Comparison of ENCODE assay signal across 15 cellular contexts in genomic region chr16:21097151-21097550, GRCh38. TPM values are rescaled to one million over a fixed set of nuclear protein-coding genes. Genes with fewer than 3 reads are reported as not detected.
A peak's percentile ranks its signal among the peaks of the same experiment; 100 is the strongest.
DNase-seq lines count a peak whose midpoint lies in the region; FAIRE-seq and TF ChIP-seq lines count a peak whose summit lies in the region.
"Had no signal": no experiment of that assay in that cellular context is flagged by ENCODE, and none has a peak within 500 bp of the region (broad histone marks: within the 10 kb centered on the region; RNA-seq: fewer than 3 reads in every experiment).

No MANE protein-coding gene starts in this region.

- H3K4me1 ChIP-seq in astrocyte (ENCODE audit: insufficient read depth, low read length): peaks cover 18% of the 10 kb centered on the region
- H3K4me1 ChIP-seq in endodermal cell (ENCODE audit: control insufficient read depth, insufficient read depth, low read length): no peaks in the 10 kb centered on the region
- H3K4me1 ChIP-seq: SJCRH30 had no signal

- TF ChIP-seq CTCF in astrocyte (IDR thresholded peaks at IDR 0.05; ENCODE audit: insufficient read depth, low read depth, low read length) (no peak), endodermal cell (conservative IDR thresholded peaks at IDR 0.05) (no peak), mesothelial cell of epicardium (IDR thresholded peaks at IDR 0.05; ENCODE audit: unreplicated experiment) (no peak)

- DNase-seq in A172 (ENCODE audit: low spot score) (peak; percentile 50), H54 (ENCODE audit: insufficient read length, low spot score) (peak; percentile 27), astrocyte (ENCODE audit: low read depth) (peak; percentile 85), iris pigment epithelial cell (ENCODE audit: low read depth) (peak; percentile 77), endodermal cell (no peak), mesothelial cell of epicardium (ENCODE audit: low spot score in 2 of 2, unreplicated experiment in 2 of 2) (no peak), germinal center (ENCODE audit: low spot score) (no peak)
- no peak for DNase-seq in activated T-cell treated with anti-CD3 and anti-CD28 coated beads, Interleukin-2, amount 50 U/mL, for 1 hour
- DNase-seq: activated CD4-positive, alpha-beta T cell treated with anti-CD3 and anti-CD28 coated beads for 4 hours; activated naive CD4-positive, alpha-beta T cell; naive thymus-derived CD8-positive, alpha-beta T cell; NCI-H1694 had no signal

- H3K27ac ChIP-seq in astrocyte (ENCODE audit: low read depth, low read length) (peak overlapping the region; percentile 17), endodermal cell (ENCODE audit: low read depth, low read length) (no peak overlapping the region)
- H3K27ac ChIP-seq: SJCRH30 had no signal

- FAIRE-seq in H54 (lab: Jason Lieb, UNC) (peak; percentile 81), astrocyte (lab: Jason Lieb, UNC) (peak; percentile 41)
- FAIRE-seq: GM12878 had no signal

- H3K4me3 ChIP-seq in astrocyte (ENCODE audit: insufficient read depth, low read depth, low read length) (no peak overlapping the region), endodermal cell (ENCODE audit: low read length) (no peak overlapping the region)
- H3K4me3 ChIP-seq: GM12878, GM23338, SJCRH30 had no signal

- H3K9me3 ChIP-seq in astrocyte (ENCODE audit: insufficient read depth, low read depth, low read length) (no peaks in the 10 kb centered on the region), endodermal cell (ENCODE audit: control insufficient read depth, low read length) (peaks cover 7% of the 10 kb centered on the region)
- H3K9me3 ChIP-seq: SJCRH30 had no signal

- H3K9ac ChIP-seq in astrocyte (ENCODE audit: low read length): no peak overlapping the region
- no peak overlapping the region for H3K9ac ChIP-seq in endodermal cell (ENCODE audit: extremely low read depth, low read length, poor library complexity, severe bottlenecking)

- peak overlapping the region; percentile 40 for H3K4me3 Mint-ChIP-seq in astrocyte (ENCODE audit: unreplicated experiment)
- H3K4me3 Mint-ChIP-seq in endodermal cell: no peak overlapping the region
- H3K4me3 Mint-ChIP-seq in mesothelial cell of epicardium: no peak overlapping the region
- H3K4me3 Mint-ChIP-seq: GM23338; naive thymus-derived CD8-positive, alpha-beta T cell had no signal

- no peaks in the 10 kb centered on the region for H3K79me2 ChIP-seq in astrocyte (ENCODE audit: insufficient read depth, low read length)

- H3K4me1 Mint-ChIP-seq in astrocyte (ENCODE audit: low read depth, unreplicated experiment) (peaks cover 20% of the 10 kb centered on the region), endodermal cell (peaks cover 5% of the 10 kb centered on the region), mesothelial cell of epicardium (no peaks in the 10 kb centered on the region)
- H3K4me1 Mint-ChIP-seq: naive thymus-derived CD8-positive, alpha-beta T cell had no signal

- H3K4me2 ChIP-seq in astrocyte (ENCODE audit: low read length): peak overlapping the region; percentile 55
- H3K4me2 ChIP-seq: GM23338 had no signal

- H3K36me3 ChIP-seq in astrocyte (ENCODE audit: insufficient read depth, low read length) (no peaks in the 10 kb centered on the region), endodermal cell (ENCODE audit: control insufficient read depth, insufficient read depth, low read length) (no peaks in the 10 kb centered on the region)
- H3K36me3 ChIP-seq: SJCRH30 had no signal

- H3K27me3 ChIP-seq in astrocyte (ENCODE audit: insufficient read depth, low read length) (no peaks in the 10 kb centered on the region), endodermal cell (ENCODE audit: control insufficient read depth, insufficient read depth, low read length, poor library complexity, severe bottlenecking) (no peaks in the 10 kb centered on the region)
- H3K27me3 ChIP-seq: SJCRH30 had no signal

- no peaks in the 10 kb centered on the region for H4K20me1 ChIP-seq in astrocyte (ENCODE audit: insufficient read depth, low read length)

- H3K27me3 Mint-ChIP-seq in astrocyte (ENCODE audit: low read depth, unreplicated experiment) (no peaks in the 10 kb centered on the region), endodermal cell (ENCODE audit: insufficient read depth) (no peaks in the 10 kb centered on the region), mesothelial cell of epicardium (ENCODE audit: low read depth) (peaks cover 28% of the 10 kb centered on the region)

- no peak for TF ChIP-seq POLR2A in H54 (IDR thresholded peaks at IDR 0.05; ENCODE audit: low read depth, low read length)

- H3K36me3 Mint-ChIP-seq in astrocyte (ENCODE audit: low read depth, unreplicated experiment): no peaks in the 10 kb centered on the region
- no peaks in the 10 kb centered on the region for H3K36me3 Mint-ChIP-seq in endodermal cell (ENCODE audit: low read depth)
- H3K36me3 Mint-ChIP-seq in mesothelial cell of epicardium: no peaks in the 10 kb centered on the region
- H3K36me3 Mint-ChIP-seq: naive thymus-derived CD8-positive, alpha-beta T cell had no signal

- H2AFZ ChIP-seq in astrocyte (ENCODE audit: low read depth, low read length): peak overlapping the region; percentile 35
- H2AFZ ChIP-seq: GM23338 had no signal

- H3K27ac Mint-ChIP-seq in astrocyte (ENCODE audit: unreplicated experiment) (peak overlapping the region; percentile 82), endodermal cell (no peak overlapping the region), mesothelial cell of epicardium (no peak overlapping the region)
- H3K27ac Mint-ChIP-seq: GM23338; naive thymus-derived CD8-positive, alpha-beta T cell had no signal

- WGBS in endodermal cell (ENCODE audit: insufficient coverage in 1 of 2, insufficient read length in 1 of 2), 2 experiments: 67% methylated on average over 1 of the region's 1 CpG; no CpG with 5 or more reads in 1 of the 2 experiments

- no peaks in the 10 kb centered on the region for H3K9me3 Mint-ChIP-seq in astrocyte (ENCODE audit: unreplicated experiment)
- peaks cover 15% of the 10 kb centered on the region for H3K9me3 Mint-ChIP-seq in endodermal cell
- H3K9me3 Mint-ChIP-seq in mesothelial cell of epicardium: peaks cover 6% of the 10 kb centered on the region

RNA-seq across cellular contexts. Expression of gene DNAH3, which starts 53.5 kb away (rescaled TPM):
- total RNA-seq in A172 (2014; rRNA removed; shearing (Covaris generic)): 0.07 TPM in 1 of 2 replicates, not detected in the other
- not detected in 2 replicates for total RNA-seq in astrocyte
- under 1 TPM; 0.40 to 0.82 TPM for total RNA-seq in endodermal cell
- 0.11 TPM for polyA plus RNA-seq in endodermal cell (2013, experiment 1 of 2)
- polyA plus RNA-seq in endodermal cell (2013, experiment 2 of 2): 0.29 TPM
- not detected in 3 replicates for total RNA-seq in mesothelial cell of epicardium
- total RNA-seq: naive thymus-derived CD8-positive, alpha-beta T cell; SJCRH30 had no signal
- polyA plus RNA-seq: naive thymus-derived CD8-positive, alpha-beta T cell had no signal

Comparison
In these comparisons a context has a peak if more than half of its experiments do, and no peak if none do; other contexts are left out.
1. DNase-seq: peak in A172 (single experiment), H54 (single experiment), astrocyte (single experiment) and iris pigment epithelial cell (single experiment); none in endodermal cell (single experiment), mesothelial cell of epicardium (0 of 2), germinal center (single experiment) and activated T-cell treated with anti-CD3 and anti-CD28 coated beads, Interleukin-2, amount 50 U/mL, for 1 hour (single experiment).